In genomic region chr13:33144358-33144784, GRCh38 we compare ENCODE assay signal across 25 cellular contexts.
"Had no signal": no experiment of that assay in that cellular context is flagged by ENCODE, and none has a peak within 500 bp of the region (broad histone marks: within the 10 kb centered on the region; RNA-seq: fewer than 3 reads in every experiment).

No MANE protein-coding gene starts in this region.

- H3K4me3 ChIP-seq: coronary artery, left lung, stomach, transverse colon had no signal

- DNase-seq: activated B cell treated with CpG ODN at 0.5 μM for 24 hours; activated CD4-positive, alpha-beta T cell treated with anti-CD3 and anti-CD28 coated beads for 36 hours; activated CD4-positive, alpha-beta T cell treated with anti-CD3 and anti-CD28 coated beads, Interleukin-2, amount 50 U/mL, for 4 hours; activated gamma-delta T cell; activated naive CD4-positive, alpha-beta T cell treated with anti-CD3 and anti-CD28 coated beads, Interleukin-2, amount 50 U/mL, for 16 hours; activated naive CD8-positive, alpha-beta T cell treated with anti-CD3 and anti-CD28 coated beads, Interleukin-2, amount 50 U/mL, for 24 hours; activated T-cell treated with anti-CD3 and anti-CD28 coated beads, Interleukin-2, amount 50 U/mL, for 48 hours; cerebellar nuclear complex; endodermal cell; immature natural killer cell; left lung; midbrain; nephron progenitor cell; nucleus accumbens; posterior cingulate gyrus; small intestine; stimulated activated CD4-positive, alpha-beta T cell treated with anti-CD3 and anti-CD28 coated beads, Interleukin-2, amount 100 ng/mL, for 24 hours; stomach; T1000; transverse colon had no signal

- H3K27ac ChIP-seq: epithelial cell of prostate, left lung, stomach, transverse colon had no signal

- H3K9me3 ChIP-seq: left lung, stomach, transverse colon had no signal

- ATAC-seq: activated CD4-positive, alpha-beta T cell treated with anti-CD3 and anti-CD28 coated beads for 36 hours; activated naive CD8-positive, alpha-beta T cell treated with anti-CD3 and anti-CD28 coated beads, Interleukin-2, amount 50 U/mL, for 24 hours; left lung; sciatic nerve; stimulated activated effector memory CD8-positive, alpha-beta T cell treated with anti-CD3 and anti-CD28 coated beads, Interleukin-12 subunit alpha, Interleukin-12 subunit beta, amount 100 ng/mL, for 72 hours had no signal

- H3K27me3 ChIP-seq: left lung, stomach, transverse colon had no signal

- H3K36me3 ChIP-seq: transverse colon had no signal

- FAIRE-seq: small intestine, urothelium cell line had no signal
